9 cellular contexts compared by ENCODE assay signal in the genomic region with DNA sequence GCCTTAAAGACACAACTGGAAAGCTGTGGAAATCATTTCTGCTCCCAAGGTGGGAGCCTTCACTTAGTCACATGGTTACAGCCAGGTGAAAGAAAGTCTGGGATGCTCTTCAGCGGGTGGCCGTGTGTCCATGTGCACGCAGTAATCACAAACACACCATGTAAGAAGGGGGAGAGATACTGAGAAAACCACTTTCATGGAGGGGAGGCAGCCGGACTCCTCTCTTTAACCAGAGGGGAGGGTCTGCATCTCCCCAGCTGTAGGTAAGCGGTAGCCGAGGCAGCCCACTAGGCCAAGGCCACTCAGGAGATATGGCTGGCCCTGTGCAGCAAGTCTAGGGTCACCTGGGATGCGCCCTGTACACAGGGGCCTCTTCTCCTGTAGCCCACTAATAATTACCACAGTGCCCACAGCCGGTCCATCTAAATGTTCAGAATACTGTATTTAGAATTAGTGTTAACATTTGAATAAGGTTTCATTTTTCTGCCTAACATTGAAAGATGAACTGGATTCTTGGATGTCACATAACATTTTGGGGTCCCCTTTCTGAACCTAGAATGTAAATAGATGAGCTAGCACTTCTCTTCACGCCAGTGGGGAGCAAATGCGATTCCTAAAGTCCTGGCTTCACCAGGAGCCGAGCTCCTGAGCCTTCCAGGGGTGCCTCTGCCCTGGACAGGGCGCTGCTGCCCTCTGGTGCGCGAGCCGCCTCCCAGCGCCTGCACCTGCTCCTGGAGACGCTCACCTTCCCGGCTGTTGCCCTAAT. TPM values are rescaled to one million over a fixed set of nuclear protein-coding genes. Genes with fewer than 3 reads are reported as not detected.
DNase-seq lines count a peak whose midpoint lies in the region; ATAC-seq, FAIRE-seq and TF ChIP-seq lines count a peak whose summit lies in the region.
"Had no signal": no experiment of that assay in that cellular context is flagged by ENCODE, and none has a peak within 500 bp of the region (broad histone marks: within the 10 kb centered on the region; RNA-seq: fewer than 3 reads in every experiment).

No MANE protein-coding gene starts in this region.

- POLR2A ChIA-PET in K562 (lab: Yijun Ruan, JAX): no interaction called here

- H3K9me3 ChIP-seq in HUES48 (ENCODE audit: control insufficient read depth, insufficient read depth, low read length) (no peaks in the 10 kb centered on the region), SU-DHL-6 (ENCODE audit: insufficient read depth, low read length) (no peaks in the 10 kb centered on the region), K562 (replicated peaks; ENCODE audit: control insufficient read depth, insufficient read depth, low read depth, low read length) (no peaks in the 10 kb centered on the region)

- H2AFZ ChIP-seq in SU-DHL-6 (ENCODE audit: low read depth, low read length, severe bottlenecking): no peak overlapping the region
- no peak overlapping the region for H2AFZ ChIP-seq in K562 (ENCODE audit: low read depth, low read length)

- in situ Hi-C loops in K562 (cut with MboI): no loop called here

- BruUV-seq in K562 (replicated peaks; lab: Mats Ljungman, UMichigan): no TSS peak

- no peaks in the 10 kb centered on the region for H3F3A ChIP-seq in SU-DHL-6 (ENCODE audit: insufficient read depth)

- intact Hi-C loops in K562 (cut with micrococcal nuclease): loop anchor here (1.0 to 5.0 kb wide), 4 partner anchors 145 to 367 kb away; a partner anchor contains a TSS

- no peak for TF ChIP-seq POLR2A in K562 (conservative IDR thresholded peaks at IDR 0.05)

- no peak overlapping the region for H3K4me3 ChIP-seq in HUES48 (ENCODE audit: low read depth, low read length)
- no peak overlapping the region for H3K4me3 ChIP-seq in SU-DHL-6 (ENCODE audit: insufficient read depth, low read length, poor library complexity, severe bottlenecking)
- no peak overlapping the region for H3K4me3 ChIP-seq in K562
- H3K4me3 ChIP-seq in coronary artery: no peak overlapping the region

- peak; percentile 86 to 95 for TF ChIP-seq RAD21 in K562 (CRISPR knock-in tag; conservative IDR thresholded peaks at IDR 0.05 in 1 of 2, IDR thresholded peaks at IDR 0.05 in 1 of 2)

- H3K9me1 ChIP-seq in K562 (ENCODE audit: control insufficient read depth, insufficient read depth, low read length): no peaks in the 10 kb centered on the region

- no peaks in the 10 kb centered on the region for H3K27me3 ChIP-seq in HUES48 (ENCODE audit: control insufficient read depth, insufficient read depth, low read length)
- H3K27me3 ChIP-seq in SU-DHL-6 (ENCODE audit: low read length): no peaks in the 10 kb centered on the region
- peaks cover 28 to 64% of the 10 kb centered on the region in 2 experiments for H3K27me3 ChIP-seq in K562 (ENCODE audit: control insufficient read depth in 2 of 2, insufficient read depth in 2 of 2, low read length in 2 of 2)

- TF ChIP-seq CTCF in SU-DHL-6 (IDR thresholded peaks at IDR 0.05; ENCODE audit: insufficient read depth, low read length, poor library complexity, severe bottlenecking) (peak; percentile 79), K562 (IDR thresholded peaks at IDR 0.05 in 2 of 3, conservative IDR thresholded peaks at IDR 0.05 in 1 of 3; ENCODE audit: insufficient read depth in 2 of 3, low read depth in 1 of 3, low read length in 3 of 3) (peak; percentile 84 to 89 (median 85)), coronary artery (IDR thresholded peaks at IDR 0.05) (no peak)

- no peaks in the 10 kb centered on the region for H4K20me1 ChIP-seq in SU-DHL-6 (ENCODE audit: low read depth, low read length)
- H4K20me1 ChIP-seq in K562 (replicated peaks; ENCODE audit: control insufficient read depth, insufficient read depth, low read length): peaks cover 7% of the 10 kb centered on the region; the same call in 1 of the 2 replicates

- FAIRE-seq in K562 (lab: Jason Lieb, UNC): peak; percentile 51

- DNase-seq in COLO829 (ENCODE audit: low spot score): peak; percentile 22
- peak; percentile 32 to 60 (median 44) for DNase-seq in K562 (ENCODE audit: extremely low read depth in 1 of 4, low spot score in 3 of 4)
- DNase-seq in left lobe of liver (ENCODE audit: low spot score): peak; percentile 67
- peak; percentile 22 for DNase-seq in stimulated activated CD8-positive, alpha-beta memory T cell treated with anti-CD3 and anti-CD28 coated beads, Interleukin-4, amount 100 ng/mL, for 24 hours (ENCODE audit: low read depth)
- DNase-seq in coronary artery (ENCODE audit: low spot score): no peak

- peak; percentile 44 for ATAC-seq in GM19397 (IDR thresholded peaks at IDR 0.05; ENCODE audit: unreplicated experiment)
- ATAC-seq in K562: peak; percentile 96
- peak; percentile 98 for ATAC-seq in left lobe of liver

- H3K4me1 ChIP-seq in HUES48 (ENCODE audit: control insufficient read depth, insufficient read depth, low read length) (peaks cover 29% of the 10 kb centered on the region), K562 (replicated peaks in 1 of 2; ENCODE audit: control insufficient read depth in 2 of 2, insufficient read depth in 2 of 2, low read length in 2 of 2) (no peaks in the 10 kb centered on the region)

- no peaks in the 10 kb centered on the region for H3K79me2 ChIP-seq in SU-DHL-6 (ENCODE audit: insufficient read depth, low read length)
- no peaks in the 10 kb centered on the region for H3K79me2 ChIP-seq in K562 (ENCODE audit: control insufficient read depth, insufficient read depth, low read length)

- H3K9me2 ChIP-seq in SU-DHL-6 (replicated peaks; ENCODE audit: insufficient read depth, low read length): no peaks in the 10 kb centered on the region

- H3K4me2 ChIP-seq in SU-DHL-6 (ENCODE audit: low read depth, low read length, poor library complexity, severe bottlenecking) (no peak overlapping the region), K562 (ENCODE audit: insufficient read depth, low read length) (no peak overlapping the region)

- 2% methylated on average over 18 of the region's 18 CpGs for WGBS in K562 (ENCODE audit: insufficient coverage, low coverage, missing lambda C conversion rate)

- H3K36me3 ChIP-seq in HUES48 (ENCODE audit: control insufficient read depth, insufficient read depth, low read length) (no peaks in the 10 kb centered on the region), SU-DHL-6 (ENCODE audit: low read length) (no peaks in the 10 kb centered on the region), K562 (ENCODE audit: control insufficient read depth, insufficient read depth, low read length) (no peaks in the 10 kb centered on the region)

- CTCF ChIA-PET in K562 (lab: Yijun Ruan, JAX; ENCODE audit: low intra/inter-chr PET ratio): interaction anchor here (1.0 to 1.6 kb wide), 3 partner anchors 355 to 829 kb away, joined by 3 to 20 read pairs (median 10); no protein-coding TSS in a partner anchor

- H3K27ac ChIP-seq in HUES48 (ENCODE audit: low read depth, low read length) (peak overlapping the region; percentile 13), SU-DHL-6 (ENCODE audit: low read depth, low read length) (no peak overlapping the region), K562 (ENCODE audit: extremely low read depth, low read depth, low read length) (no peak overlapping the region), coronary artery (no peak overlapping the region)

- no peak for TF ChIP-seq EP300 in K562 (IDR thresholded peaks at IDR 0.05; ENCODE audit: low read length)

- H3K9ac ChIP-seq in HUES48 (ENCODE audit: low read depth, low read length) (no peak overlapping the region), SU-DHL-6 (ENCODE audit: low read length) (no peak overlapping the region), K562 (ENCODE audit: insufficient read depth in 1 of 2, low read depth in 2 of 2, low read length in 2 of 2) (no peak overlapping the region)

TF ChIP-seq in K562, 482 proteins besides CTCF, POLR2A, EP300 and RAD21 (continues in another document):
- TF ChIP-seq MAFK (IDR thresholded peaks at IDR 0.05; ENCODE audit: low read length): 0 out of 2 replicates have a peak, but pooled peaks have one; percentile 14

RNA-seq across cellular contexts. Expression of a gene that starts 15.9 kb away (rescaled TPM):
- not detected in 2 replicates for total RNA-seq in K562 (2011; cell fraction: chromatin; rRNA removed; ENCODE audit: low replicate concordance)
- total RNA-seq in K562 (2011; cell fraction: nucleolus; rRNA removed): not detected in 2 replicates
- not detected in 2 replicates for total RNA-seq in K562 (2011; cell fraction: nucleoplasm; rRNA removed)
- total RNA-seq in K562 (2014; rRNA removed) (not detected in 2 replicates), K562 (2014; rRNA removed; fragmentation: Illumina TruSeq; extraction: Trizol) (not detected in 2 replicates), K562 (2015; rRNA removed; fragmentation: Illumina TruSeq; extraction: Trizol) (not detected in 2 replicates), K562 (2021) (not detected in 2 replicates), left lobe of liver (not detected)
- polyA plus RNA-seq in K562 (2011; rRNA removed) (not detected in 2 replicates), K562 (2014; fragmentation: Illumina TruSeq; extraction: Trizol) (not detected in 2 replicates), K562 (2014; fragmentation: Nextera tagmentation; extraction: Ambion mirVana) (not detected), K562 (2014; rRNA removed) (not detected in 2 replicates)
- polyA plus RNA-seq in K562 (2011; cell fraction: cytosol; rRNA removed): not detected in 2 replicates
- not detected in 2 replicates for polyA plus RNA-seq in K562 (2011; cell fraction: nucleus; rRNA removed)
- 0.04 TPM in 1 of 2 replicates, not detected in the other for polyA plus RNA-seq in K562 (2012)
- polyA minus RNA-seq in K562 (2011; rRNA and poly(A)+ RNA removed): not detected in 2 replicates
- not detected in 2 replicates for polyA minus RNA-seq in K562 (2011; cell fraction: cytosol; rRNA and poly(A)+ RNA removed)
- polyA minus RNA-seq in K562 (2011; cell fraction: nucleus; rRNA and poly(A)+ RNA removed): not detected in 2 replicates
- total RNA-seq: LHCN-M2 had no signal

RNA-seq across cellular contexts. Expression of a gene that starts 19.0 kb away (rescaled TPM):
- total RNA-seq in K562 (2011; cell fraction: chromatin; rRNA removed; ENCODE audit: low replicate concordance): not detected in 2 replicates
- total RNA-seq in K562 (2011; cell fraction: nucleolus; rRNA removed): not detected in 2 replicates
- not detected in 2 replicates for total RNA-seq in K562 (2011; cell fraction: nucleoplasm; rRNA removed)
- total RNA-seq in K562 (2014; rRNA removed) (not detected in 2 replicates), K562 (2014; rRNA removed; fragmentation: Illumina TruSeq; extraction: Trizol) (not detected in 2 replicates), K562 (2015; rRNA removed; fragmentation: Illumina TruSeq; extraction: Trizol) (not detected in 2 replicates), K562 (2021) (not detected in 2 replicates), left lobe of liver (not detected)
- polyA plus RNA-seq in K562 (2011; rRNA removed) (not detected in 2 replicates), K562 (2014; fragmentation: Illumina TruSeq; extraction: Trizol) (not detected in 2 replicates), K562 (2014; fragmentation: Nextera tagmentation; extraction: Ambion mirVana) (not detected), K562 (2014; rRNA removed) (not detected in 2 replicates)
- polyA plus RNA-seq in K562 (2011; cell fraction: cytosol; rRNA removed): 0.09 TPM in 1 of 2 replicates, not detected in the other
- not detected in 2 replicates for polyA plus RNA-seq in K562 (2011; cell fraction: nucleus; rRNA removed)
- polyA plus RNA-seq in K562 (2012): not detected in 2 replicates
- not detected in 2 replicates for polyA minus RNA-seq in K562 (2011; rRNA and poly(A)+ RNA removed)
- polyA minus RNA-seq in K562 (2011; cell fraction: cytosol; rRNA and poly(A)+ RNA removed): not detected in 2 replicates
- polyA minus RNA-seq in K562 (2011; cell fraction: nucleus; rRNA and poly(A)+ RNA removed): not detected in 2 replicates
- total RNA-seq: LHCN-M2 had no signal

Comparison
In these comparisons a context has a peak if more than half of its experiments do, and no peak if none do; other contexts are left out.
1. ATAC-seq: peak in every context shown above with its lines; median percentile 98 in left lobe of liver; 96 in K562; 44 in GM19397.